In the genomic region with DNA sequence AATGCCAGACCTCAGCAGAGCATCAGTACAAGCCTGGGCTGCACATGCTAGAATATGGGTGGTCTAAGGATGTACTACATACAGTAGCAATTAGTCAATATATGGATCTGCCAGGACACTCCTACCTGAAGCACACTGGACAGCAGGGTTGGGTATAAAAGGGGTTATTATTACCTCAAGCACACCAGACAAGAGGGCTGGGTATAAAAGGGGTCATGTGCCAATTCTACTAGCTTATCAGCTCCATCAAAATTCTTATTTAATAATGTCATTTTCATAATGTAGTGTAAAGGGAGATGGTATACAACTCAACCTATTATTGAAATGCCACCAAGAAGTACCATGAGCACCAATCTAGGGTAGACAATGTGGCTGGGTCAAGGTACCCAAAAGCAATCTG, we compare ENCODE assay signal across 19 cellular contexts. TPM values are rescaled to one million over a fixed set of nuclear protein-coding genes. Genes with fewer than 3 reads are reported as not detected.
A peak's percentile ranks its signal among the peaks of the same experiment; 100 is the strongest.
DNase-seq lines count a peak whose midpoint lies in the region; ATAC-seq, FAIRE-seq and TF ChIP-seq lines count a peak whose summit lies in the region.
"Had no signal": no experiment of that assay in that cellular context is flagged by ENCODE, and none has a peak within 500 bp of the region (broad histone marks: within the 10 kb centered on the region; RNA-seq: fewer than 3 reads in every experiment).

No MANE protein-coding gene starts in this region.

- H3K4me1 ChIP-seq in K562 (replicated peaks in 1 of 2; ENCODE audit: control insufficient read depth in 2 of 2, insufficient read depth in 2 of 2, low read length in 2 of 2) (peaks cover 0 to 12% of the 10 kb centered on the region in 2 experiments; a peak in 1 of 5 replicates), mesendoderm (ENCODE audit: control insufficient read depth, low read depth, low read length) (no peaks in the 10 kb centered on the region)
- H3K4me1 ChIP-seq: HAP-1 had no signal

- no peaks in the 10 kb centered on the region; the same call in 1 of the 2 replicates for H4K20me1 ChIP-seq in K562 (replicated peaks; ENCODE audit: control insufficient read depth, insufficient read depth, low read length)

- no peak overlapping the region for H2BK120ac ChIP-seq in mesendoderm (ENCODE audit: low read depth, low read length)

- no peak overlapping the region for H3K9ac ChIP-seq in K562 (ENCODE audit: insufficient read depth in 1 of 2, low read depth in 2 of 2, low read length in 2 of 2)
- H3K9ac ChIP-seq in mesendoderm (ENCODE audit: low read length), result no peak overlapping the region

- H2BK15ac ChIP-seq in mesendoderm (replicated peaks; ENCODE audit: low read depth), result no peak overlapping the region

- DNase-seq in activated T-cell treated with anti-CD3 and anti-CD28 coated beads, Interleukin-2, amount 50 U/mL, for 24 hours, result peak; percentile 8
- DNase-seq in activated T-cell treated with anti-CD3 and anti-CD28 coated beads for 4 hours (no peak), K562 (ENCODE audit: extremely low read depth in 1 of 4, low spot score in 3 of 4) (peak in 2 of 4 experiments; percentile 17 to 22), mesendoderm (peak; percentile 11), progenitor cell of endocrine pancreas (ENCODE audit: low spot score, unreplicated experiment) (no peak), sciatic nerve (ENCODE audit: low spot score) (no peak)
- DNase-seq: C1 segment of cervical spinal cord; Calu3; CD4-positive, alpha-beta memory T cell; COR-L47; DMS53; DMS79 treated with DMSO at 0.1 percent for 48 hours; GF-D8; GOT3 had no signal

- no peak overlapping the region for H3K18ac ChIP-seq in mesendoderm (ENCODE audit: low read length)

- CTCF ChIA-PET in K562 (lab: Yijun Ruan, JAX; ENCODE audit: low intra/inter-chr PET ratio), result interaction anchor here (0.6 kb wide), 1 partner anchor 1268 kb away, joined by 4 read pairs; no protein-coding TSS in a partner anchor

- H3K27ac ChIP-seq in K562 (ENCODE audit: extremely low read depth, low read depth, low read length), result no peak overlapping the region
- no peak overlapping the region for H3K27ac ChIP-seq in mesendoderm (ENCODE audit: low read depth, low read length)

- no peak for FAIRE-seq in K562 (lab: Jason Lieb, UNC)
- FAIRE-seq: GM12891, H54 had no signal

- no peak overlapping the region for H2AFZ ChIP-seq in K562 (ENCODE audit: low read depth, low read length)

- H3K4me3 Mint-ChIP-seq in activated T-cell treated with anti-CD3 and anti-CD28 coated beads, Interleukin-2, amount 50 U/mL, for 24 hours, result no peak overlapping the region
- no peak overlapping the region for H3K4me3 Mint-ChIP-seq in progenitor cell of endocrine pancreas (ENCODE audit: low read depth)
- H3K4me3 Mint-ChIP-seq: CD4-positive, alpha-beta memory T cell had no signal

- peaks cover 9 to 41% of the 10 kb centered on the region in 2 experiments for H3K27me3 ChIP-seq in K562 (ENCODE audit: control insufficient read depth in 2 of 2, insufficient read depth in 2 of 2, low read length in 2 of 2)
- H3K27me3 ChIP-seq in mesendoderm (ENCODE audit: insufficient read depth, low read length, poor library complexity), result no peaks in the 10 kb centered on the region

- H3K4me3 ChIP-seq in K562, result no peak overlapping the region
- no peak overlapping the region for H3K4me3 ChIP-seq in mesendoderm (ENCODE audit: low read length)
- H3K4me3 ChIP-seq: HAP-1 had no signal

- TF ChIP-seq RAD21 in Ishikawa (IDR thresholded peaks at IDR 0.05; ENCODE audit: low read depth), result no peak
- no peak for TF ChIP-seq RAD21 in K562 (CRISPR knock-in tag; conservative IDR thresholded peaks at IDR 0.05 in 1 of 2, IDR thresholded peaks at IDR 0.05 in 1 of 2)

- TF ChIP-seq EP300 in Ishikawa (IDR thresholded peaks at IDR 0.05; ENCODE audit: borderline replicate concordance) (no peak), K562 (IDR thresholded peaks at IDR 0.05; ENCODE audit: low read length) (no peak)

- no peak for TF ChIP-seq POLR2A in K562 (conservative IDR thresholded peaks at IDR 0.05)

- H3K36me3 ChIP-seq in K562 (ENCODE audit: control insufficient read depth, insufficient read depth, low read length), result no peaks in the 10 kb centered on the region
- H3K36me3 ChIP-seq in mesendoderm (ENCODE audit: control insufficient read depth, insufficient read depth, low read length), result no peaks in the 10 kb centered on the region
- H3K36me3 ChIP-seq: HAP-1 had no signal

- H4K5ac ChIP-seq in mesendoderm (ENCODE audit: low read length), result no peak overlapping the region

- no peak overlapping the region for H2BK5ac ChIP-seq in mesendoderm (ENCODE audit: low read length)

- POLR2A ChIA-PET in K562 (lab: Yijun Ruan, JAX), result interaction anchor here (0.6 to 1.5 kb wide), 3 partner anchors 14 to 912 kb away, joined by 3 to 5 read pairs (median 3); no protein-coding TSS in a partner anchor

- TF ChIP-seq CTCF in K562 (IDR thresholded peaks at IDR 0.05 in 2 of 3, conservative IDR thresholded peaks at IDR 0.05 in 1 of 3; ENCODE audit: insufficient read depth in 2 of 3, low read depth in 1 of 3, low read length in 3 of 3) (no peak), progenitor cell of endocrine pancreas (IDR thresholded peaks at IDR 0.05; ENCODE audit: unreplicated experiment) (no peak)

- no peak overlapping the region for H3K27ac Mint-ChIP-seq in activated T-cell treated with anti-CD3 and anti-CD28 coated beads, Interleukin-2, amount 50 U/mL, for 24 hours
- H3K27ac Mint-ChIP-seq in progenitor cell of endocrine pancreas, result no peak overlapping the region
- H3K27ac Mint-ChIP-seq: CD4-positive, alpha-beta memory T cell had no signal

- peaks cover 8% of the 10 kb centered on the region for H3K9me3 Mint-ChIP-seq in activated T-cell treated with anti-CD3 and anti-CD28 coated beads, Interleukin-2, amount 50 U/mL, for 24 hours
- peaks cover 3% of the 10 kb centered on the region for H3K9me3 Mint-ChIP-seq in progenitor cell of endocrine pancreas (ENCODE audit: low read depth)

- no peak overlapping the region for H3K4ac ChIP-seq in mesendoderm (ENCODE audit: low read depth, low read length)

- intact Hi-C loops in K562 (cut with micrococcal nuclease) (no loop called here), sciatic nerve (cut with DNase I) (no loop called here)

- H3K27me3 Mint-ChIP-seq in activated T-cell treated with anti-CD3 and anti-CD28 coated beads, Interleukin-2, amount 50 U/mL, for 24 hours, result no peaks in the 10 kb centered on the region
- no peaks in the 10 kb centered on the region for H3K27me3 Mint-ChIP-seq in progenitor cell of endocrine pancreas

- H3K23ac ChIP-seq in mesendoderm (ENCODE audit: low read length), result no peak overlapping the region

- BruUV-seq in K562 (replicated peaks; lab: Mats Ljungman, UMichigan), result no TSS peak

- H3K9me1 ChIP-seq in K562 (ENCODE audit: control insufficient read depth, insufficient read depth, low read length), result no peaks in the 10 kb centered on the region

- H4K8ac ChIP-seq in mesendoderm (ENCODE audit: low read depth, low read length), result no peak overlapping the region

- H3K36me3 Mint-ChIP-seq in activated T-cell treated with anti-CD3 and anti-CD28 coated beads, Interleukin-2, amount 50 U/mL, for 24 hours (ENCODE audit: low read depth), result no peaks in the 10 kb centered on the region
- H3K36me3 Mint-ChIP-seq in progenitor cell of endocrine pancreas (ENCODE audit: insufficient read depth), result peaks cover 1% of the 10 kb centered on the region
- H3K36me3 Mint-ChIP-seq: CD4-positive, alpha-beta memory T cell had no signal

- no peak overlapping the region for H2AK5ac ChIP-seq in mesendoderm (ENCODE audit: low read length)

- no peak overlapping the region for H3K56ac ChIP-seq in mesendoderm (ENCODE audit: low read length)

- H3K4me1 Mint-ChIP-seq in activated T-cell treated with anti-CD3 and anti-CD28 coated beads, Interleukin-2, amount 50 U/mL, for 24 hours (ENCODE audit: low read depth), result no peaks in the 10 kb centered on the region
- no peaks in the 10 kb centered on the region for H3K4me1 Mint-ChIP-seq in progenitor cell of endocrine pancreas (ENCODE audit: low read depth)
- H3K4me1 Mint-ChIP-seq: CD4-positive, alpha-beta memory T cell had no signal

- H3K4me2 ChIP-seq in K562 (ENCODE audit: insufficient read depth, low read length) (no peak overlapping the region), mesendoderm (ENCODE audit: low read length) (no peak overlapping the region)

- no peaks in the 10 kb centered on the region for H3K79me2 ChIP-seq in K562 (ENCODE audit: control insufficient read depth, insufficient read depth, low read length)
- no peaks in the 10 kb centered on the region for H3K79me2 ChIP-seq in mesendoderm (ENCODE audit: control insufficient read depth, insufficient read depth, low read length)

- no peaks in the 10 kb centered on the region for H3K79me1 ChIP-seq in mesendoderm (ENCODE audit: low read length)

- in situ Hi-C loops in K562 (cut with MboI), result loop anchor here (25.0 kb wide), 1 partner anchor 194 kb away; no protein-coding TSS in a partner anchor

- H3K9me3 ChIP-seq in K562 (replicated peaks; ENCODE audit: control insufficient read depth, insufficient read depth, low read depth, low read length), result peaks cover 7% of the 10 kb centered on the region

- ATAC-seq in K562, result no peak
- ATAC-seq in sciatic nerve, result no peak

TF ChIP-seq in K562, 482 proteins besides CTCF, POLR2A, EP300 and RAD21 (continues in another document):
- TF ChIP-seq NFE2L1 (tag; IDR thresholded peaks at IDR 0.05; ENCODE audit: borderline replicate concordance, low read depth) (no peak), TRIM24 (IDR thresholded peaks at IDR 0.05) (peak; percentile 59 to 80)

RNA-seq across cellular contexts. Expression of gene PRODH, which starts 44.7 kb away (rescaled TPM):
- 0.09 and 0.23 TPM in 2 replicates for total RNA-seq in K562 (2011; cell fraction: chromatin; rRNA removed; ENCODE audit: low replicate concordance)
- 0.17 TPM in 1 of 2 replicates, not detected in the other for total RNA-seq in K562 (2011; cell fraction: nucleolus; rRNA removed)
- total RNA-seq in K562 (2011; cell fraction: nucleoplasm; rRNA removed), result not detected in 2 replicates
- total RNA-seq in K562 (2014; rRNA removed) (not detected in 2 replicates), K562 (2014; rRNA removed; fragmentation: Illumina TruSeq; extraction: Trizol) (not detected in 2 replicates), K562 (2015; rRNA removed; fragmentation: Illumina TruSeq; extraction: Trizol) (not detected in 2 replicates), K562 (2021) (not detected in 2 replicates), progenitor cell of endocrine pancreas (6.4 and 9.2 TPM in 2 replicates), sciatic nerve (23.5 TPM)
- polyA plus RNA-seq in K562 (2011; rRNA removed) (0.11 TPM in 1 of 2 replicates, not detected in the other), K562 (2014; fragmentation: Illumina TruSeq; extraction: Trizol) (not detected in 2 replicates), K562 (2014; fragmentation: Nextera tagmentation; extraction: Ambion mirVana) (not detected), K562 (2014; rRNA removed) (0.07 TPM in 1 of 2 replicates, not detected in the other)
- 0.03 TPM in 1 of 2 replicates, not detected in the other for polyA plus RNA-seq in K562 (2011; cell fraction: cytosol; rRNA removed)
- 0.26 TPM in 1 of 2 replicates, not detected in the other for polyA plus RNA-seq in K562 (2011; cell fraction: nucleus; rRNA removed)
- polyA plus RNA-seq in K562 (2012), result 0.01 TPM in 1 of 2 replicates, not detected in the other
- not detected in 2 replicates for polyA minus RNA-seq in K562 (2011; rRNA and poly(A)+ RNA removed)
- polyA minus RNA-seq in K562 (2011; cell fraction: cytosol; rRNA and poly(A)+ RNA removed), result not detected in 2 replicates
- polyA minus RNA-seq in K562 (2011; cell fraction: nucleus; rRNA and poly(A)+ RNA removed), result 0.40 TPM in 1 of 2 replicates, not detected in the other
- 1.3 TPM for polyA plus RNA-seq in mesendoderm (2013, experiment 1 of 2)
- 1.4 TPM for polyA plus RNA-seq in mesendoderm (2013, experiment 2 of 2)
- polyA plus RNA-seq: BJ had no signal

Comparison
In these comparisons a context has a peak if more than half of its experiments do, and no peak if none do; other contexts are left out.
1. DNase-seq: peak in activated T-cell treated with anti-CD3 and anti-CD28 coated beads, Interleukin-2, amount 50 U/mL, for 24 hours (single experiment) and mesendoderm (single experiment); none in activated T-cell treated with anti-CD3 and anti-CD28 coated beads for 4 hours (single experiment), progenitor cell of endocrine pancreas (single experiment) and sciatic nerve (single experiment).